In genomic region chr5:168408561-168409321, GRCh38 we compare ENCODE assay signal across 14 cellular contexts.
DNase-seq lines count a peak whose midpoint lies in the region; ATAC-seq, FAIRE-seq and TF ChIP-seq lines count a peak whose summit lies in the region.
"Had no signal": no experiment of that assay in that cellular context is flagged by ENCODE, and none has a peak within 500 bp of the region (broad histone marks: within the 10 kb centered on the region; RNA-seq: fewer than 3 reads in every experiment).

No MANE protein-coding gene starts in this region.

- no TSS peak for BruUV-seq in HCT116 (replicated peaks; lab: Mats Ljungman, UMichigan)
- no TSS peak for BruUV-seq in mammary epithelial cell (replicated peaks; lab: Mats Ljungman, UMichigan)

- CTCF ChIA-PET in A549 (lab: Yijun Ruan, JAX) (interaction anchor here (0.8 to 6.0 kb wide), 8 partner anchors 10 to 140 kb away, joined by 3 to 28 read pairs (median 6); no protein-coding TSS in a partner anchor), HCT116 (lab: Charles Lee) (interaction anchor here (1.1 kb wide), 1 partner anchor 139 kb away, joined by 3 read pairs; no protein-coding TSS in a partner anchor), mammary epithelial cell (lab: Charles Lee; ENCODE audit: low non-redundant PET) (no interaction called here), RWPE1 (lab: Yijun Ruan, JAX) (interaction anchor here (0.6 to 0.7 kb wide), 2 partner anchors 44 to 117 kb away, joined by 3 to 5 read pairs; no protein-coding TSS in a partner anchor)

- no peaks in the 10 kb centered on the region for H3K79me2 ChIP-seq in HCT116 (ENCODE audit: insufficient read depth, low read length)
- no peaks in the 10 kb centered on the region for H3K79me2 ChIP-seq in mammary epithelial cell (ENCODE audit: insufficient read depth, low read length)
- H3K79me2 ChIP-seq in GM23248 (ENCODE audit: insufficient read depth) = no peaks in the 10 kb centered on the region

- intact Hi-C loops in HCT116 (cut with micrococcal nuclease) (no loop called here), mammary epithelial cell (cut with micrococcal nuclease) (no loop called here), left lung (cut with DNase I) (no loop called here)

- no peak for TF ChIP-seq CTCF in A549 (IDR thresholded peaks at IDR 0.05)
- TF ChIP-seq CTCF in HCT116 (IDR thresholded peaks at IDR 0.05 in 2 of 3, conservative IDR thresholded peaks at IDR 0.05 in 1 of 3; ENCODE audit: borderline replicate concordance in 1 of 3, insufficient read depth in 1 of 3, low read depth in 2 of 3, low read length in 2 of 3) = no peak
- no peak for TF ChIP-seq CTCF in mammary epithelial cell (conservative IDR thresholded peaks at IDR 0.05 in 1 of 2, IDR thresholded peaks at IDR 0.05 in 1 of 2; ENCODE audit: extremely low read depth in 1 of 2, insufficient read depth in 1 of 2, low read depth in 1 of 2, low read length in 2 of 2)
- no peak for TF ChIP-seq CTCF in left lung (IDR thresholded peaks at IDR 0.05)
- TF ChIP-seq CTCF in RWPE1 (conservative IDR thresholded peaks at IDR 0.05; ENCODE audit: low read depth) = no peak

- peaks cover 32% of the 10 kb centered on the region for H3F3A ChIP-seq in GM23248 (ENCODE audit: insufficient read depth)

- TF ChIP-seq POLR2A in A549 (IDR thresholded peaks at IDR 0.05; ENCODE audit: low read length) (no peak), HCT116 (IDR thresholded peaks at IDR 0.05; ENCODE audit: borderline replicate concordance, extremely low read depth, insufficient read depth, insufficient read length) (no peak)

- H4K20me1 ChIP-seq in HCT116 (ENCODE audit: insufficient read depth) (no peaks in the 10 kb centered on the region; the same call in 1 of the 2 replicates), mammary epithelial cell (ENCODE audit: insufficient read depth, low read length) (no peaks in the 10 kb centered on the region), GM23248 (ENCODE audit: insufficient read depth) (no peaks in the 10 kb centered on the region)

- ATAC-seq in A549 (peak; percentile 25; a peak in 3 of 6 replicates), HCT116 (no peak), left lung (peak; percentile 22)
- ATAC-seq: lower lobe of right lung had no signal

- in situ Hi-C loops in mammary epithelial cell (cut with MboI; ENCODE audit: low sequenced_read_pairs in 2 of 2) (no loop called here), GM23248 (cut with MboI) (no loop called here)

- H3K4me3 ChIP-seq in A549 (no peak overlapping the region), HCT116 (replicated peaks in 1 of 2; ENCODE audit: low read depth in 1 of 2, low read length in 2 of 2) (peak overlapping the region in 1 of 2 experiments; percentile 42; a peak in 2 of 4 replicates), mammary epithelial cell (replicated peaks in 1 of 3; ENCODE audit: insufficient read depth in 1 of 3, low read depth in 2 of 3, low read length in 3 of 3) (no peak overlapping the region), left lung (no peak overlapping the region), GM23248 (no peak overlapping the region)
- H3K4me3 ChIP-seq: lower lobe of right lung, ovary had no signal

- peak overlapping the region; percentile 47 for H3K9ac ChIP-seq in HCT116 (ENCODE audit: low read length)
- peak overlapping the region; percentile 9 for H3K9ac ChIP-seq in mammary epithelial cell (ENCODE audit: insufficient read depth, low read length)
- H3K9ac ChIP-seq in GM23248 = no peak overlapping the region

- RAD21 ChIA-PET in HCT116 (lab: Charles Lee; ENCODE audit: low non-redundant PET in 1 of 2, low total read pairs in 2 of 2, uncharacterized antibody in 2 of 2, unreplicated experiment in 2 of 2) = no interaction called here

- no peak for TF ChIP-seq RAD21 in A549 (conservative IDR thresholded peaks at IDR 0.05 in 1 of 2, IDR thresholded peaks at IDR 0.05 in 1 of 2)
- TF ChIP-seq RAD21 in HCT116 (IDR thresholded peaks at IDR 0.05; ENCODE audit: low read depth) = no peak

- no peak for FAIRE-seq in A549 (lab: Jason Lieb, UNC)

- H2AFZ ChIP-seq in HCT116 (ENCODE audit: low read depth, low read length, poor library complexity, severe bottlenecking) (no peak overlapping the region), mammary epithelial cell (ENCODE audit: low read depth, low read length) (no peak overlapping the region), GM23248 (no peak overlapping the region)

- H3K4me1 ChIP-seq in A549 = peaks cover 29% of the 10 kb centered on the region
- peaks cover 59 to 78% of the 10 kb centered on the region in 2 experiments for H3K4me1 ChIP-seq in HCT116 (ENCODE audit: control insufficient read depth in 1 of 2, insufficient read depth in 2 of 2, low read length in 2 of 2)
- peaks cover 60% of the 10 kb centered on the region for H3K4me1 ChIP-seq in mammary epithelial cell (ENCODE audit: insufficient read depth, low read length)
- H3K4me1 ChIP-seq in left lung = no peaks in the 10 kb centered on the region
- H3K4me1 ChIP-seq in GM23248 (ENCODE audit: insufficient read depth) = peaks cover 29% of the 10 kb centered on the region
- H3K4me1 ChIP-seq: lower lobe of right lung had no signal

- TF ChIP-seq EP300 in A549 (IDR thresholded peaks at IDR 0.05) = no peak

- no peaks in the 10 kb centered on the region for H3K27me3 ChIP-seq in HCT116 (ENCODE audit: insufficient read depth, low read length)
- no peaks in the 10 kb centered on the region for H3K27me3 ChIP-seq in mammary epithelial cell (ENCODE audit: insufficient read depth, low read length)
- no peaks in the 10 kb centered on the region for H3K27me3 ChIP-seq in left lung
- H3K27me3 ChIP-seq in GM23248 (replicated peaks; ENCODE audit: insufficient read depth) = no peaks in the 10 kb centered on the region
- H3K27me3 ChIP-seq: ovary had no signal

- peak overlapping the region; percentile 56 to 77; a peak in 4 of 6 replicates for H3K27ac ChIP-seq in A549
- peak overlapping the region; percentile 80 for H3K27ac ChIP-seq in HCT116 (ENCODE audit: low read depth, low read length)
- H3K27ac ChIP-seq in mammary epithelial cell (ENCODE audit: insufficient read depth, low read depth, low read length) = no peak overlapping the region
- no peak overlapping the region for H3K27ac ChIP-seq in left lung
- no peak overlapping the region for H3K27ac ChIP-seq in RWPE1
- H3K27ac ChIP-seq in GM23248 = no peak overlapping the region
- H3K27ac ChIP-seq: lower lobe of right lung, ovary had no signal

- H3K36me3 ChIP-seq in HCT116 (ENCODE audit: control insufficient read depth in 1 of 2, insufficient read depth in 2 of 2, low read length in 2 of 2) = peaks cover 2 to 21% of the 10 kb centered on the region in 2 experiments; a peak in 1 of 4 replicates
- H3K36me3 ChIP-seq in mammary epithelial cell (ENCODE audit: insufficient read depth, low read length) = no peaks in the 10 kb centered on the region
- no peaks in the 10 kb centered on the region for H3K36me3 ChIP-seq in left lung
- H3K36me3 ChIP-seq in GM23248 (ENCODE audit: low read depth) = no peaks in the 10 kb centered on the region
- H3K36me3 ChIP-seq: ovary had no signal

- H3K9me2 ChIP-seq in HCT116 (ENCODE audit: insufficient read depth) (no peaks in the 10 kb centered on the region), GM23248 (ENCODE audit: insufficient read depth) (no peaks in the 10 kb centered on the region)

- H3K4me2 ChIP-seq in A549 (no peak overlapping the region; the same call in 2 of the 3 replicates), HCT116 (ENCODE audit: low read length) (peak overlapping the region; percentile 81), mammary epithelial cell (ENCODE audit: insufficient read depth, low read depth, low read length) (peak overlapping the region; percentile 68), GM23248 (ENCODE audit: unreplicated experiment) (no peak overlapping the region)

- dilution Hi-C loops in mammary epithelial cell (cut with HindIII; ENCODE audit: low sequenced_read_pairs) = no loop called here

- POLR2A ChIA-PET in A549 (lab: Yijun Ruan, JAX) = no interaction called here
- POLR2A ChIA-PET in HCT116 (lab: Charles Lee) = no interaction called here
- POLR2A ChIA-PET in RWPE1 (lab: Yijun Ruan, JAX; ENCODE audit: low non-redundant PET) = interaction anchor here (0.6 kb wide), 1 partner anchor 20 kb away, joined by 6 read pairs; no protein-coding TSS in a partner anchor

- DNase-seq in A549 (ENCODE audit: low read depth in 1 of 2, low spot score in 1 of 2) = no peak
- no peak for DNase-seq in HCT116 (ENCODE audit: low read depth, low spot score)
- DNase-seq in mammary epithelial cell = no peak
- no peak for DNase-seq in left lung
- DNase-seq in RWPE1 (ENCODE audit: low spot score) = no peak
- DNase-seq in SKM-1 (lab: John Stamatoyannopoulos, UW; ENCODE audit: unreplicated experiment) = no peak
- no peak for DNase-seq in GM23248
- no peak for DNase-seq in NCI-H1048 (lab: John Stamatoyannopoulos, UW)
- DNase-seq: activated gamma-delta T cell; central memory CD4-positive, alpha-beta T cell; DND-41; lower lobe of right lung; NCI-H1105; ovary had no signal

- WGBS in A549 (ENCODE audit: missing lambda C conversion rate) = 89% methylated on average over 11 of the region's 11 CpGs
- 85% methylated on average over 11 of the region's 11 CpGs for WGBS in mammary epithelial cell (ENCODE audit: low coverage, missing lambda C conversion rate)
- WGBS in GM23248 (ENCODE audit: low coverage in 1 of 2, low lambda C conversion rate in 2 of 2, missing lambda C conversion rate in 2 of 2), 2 experiments = 81 to 90% methylated on average over 11 of the region's 11 CpGs

- H3K9me3 ChIP-seq in A549 (no peaks in the 10 kb centered on the region), HCT116 (ENCODE audit: control insufficient read depth in 1 of 2, insufficient read depth in 1 of 2, low read depth in 1 of 2, low read length in 2 of 2) (no peaks in the 10 kb centered on the region), mammary epithelial cell (replicated peaks; ENCODE audit: insufficient read depth, low read length) (no peaks in the 10 kb centered on the region), left lung (no peaks in the 10 kb centered on the region), GM23248 (ENCODE audit: low read depth) (no peaks in the 10 kb centered on the region)
- H3K9me3 ChIP-seq: lower lobe of right lung, ovary had no signal

TF ChIP-seq in A549, 52 proteins besides CTCF, POLR2A, EP300 and RAD21:
- no peak for TF ChIP-seq EHMT2 (IDR thresholded peaks at IDR 0.05; ENCODE audit: low read depth)

TF ChIP-seq in HCT116, 20 proteins besides CTCF, POLR2A, EP300 and RAD21 (continues in another document):
- TF ChIP-seq SRF (IDR thresholded peaks at IDR 0.05; ENCODE audit: low read depth) (no peak), EZH2phosphoT487 (IDR thresholded peaks at IDR 0.05; ENCODE audit: borderline replicate concordance) (no peak), ATF3 (IDR thresholded peaks at IDR 0.05) (no peak), JUND (IDR thresholded peaks at IDR 0.05) (no peak), CEBPB (IDR thresholded peaks at IDR 0.05; ENCODE audit: low read depth) (no peak), ZFX (IDR thresholded peaks at IDR 0.05) (no peak), TCF7L2 (IDR thresholded peaks at IDR 0.05; ENCODE audit: borderline replicate concordance, extremely low read depth, insufficient read depth, insufficient read length) (no peak)

Comparison
In these comparisons a context has a peak if more than half of its experiments do, and no peak if none do; other contexts are left out.
1. H3K27ac ChIP-seq: peak in A549 (2 of 2) and HCT116 (single experiment); none in mammary epithelial cell (single experiment), left lung (0 of 2), RWPE1 (single experiment) and GM23248 (single experiment).
2. H3K4me2 ChIP-seq: peak in HCT116 (single experiment) and mammary epithelial cell (single experiment); none in A549 (single experiment) and GM23248 (single experiment).